10 cellular contexts compared by ENCODE assay signal in genomic region chr7:114819629-114820362, GRCh38.
DNase-seq lines count a peak whose midpoint lies in the region; ATAC-seq and TF ChIP-seq lines count a peak whose summit lies in the region.
"Had no signal": no experiment of that assay in that cellular context is flagged by ENCODE, and none has a peak within 500 bp of the region (broad histone marks: within the 10 kb centered on the region; RNA-seq: fewer than 3 reads in every experiment).

No MANE protein-coding gene starts in this region.

- peaks cover 47% of the 10 kb centered on the region for H3K4me1 Mint-ChIP-seq in WTC11
- H3K4me1 Mint-ChIP-seq: activated naive CD8-positive, alpha-beta T cell treated with anti-CD3 and anti-CD28 coated beads, Interleukin-2, amount 10 ng/mL, durations not matched to agents 7 days and 5 days had no signal

- H3K9me3 ChIP-seq in upper lobe of right lung: no peaks in the 10 kb centered on the region
- H3K9me3 ChIP-seq: stomach had no signal

- peaks cover 12% of the 10 kb centered on the region for H3K9me3 Mint-ChIP-seq in WTC11

- no peak overlapping the region for H3K27ac ChIP-seq in upper lobe of right lung

- POLR2A ChIA-PET in WTC11 (lab: Charles Lee): no interaction called here

- peak; percentile 87 for DNase-seq in HS-27A (ENCODE audit: low read depth)
- no peak for DNase-seq in WTC11 (ENCODE audit: low spot score)
- peak; percentile 22 for DNase-seq in glomerular endothelial cell (ENCODE audit: extremely low read depth, low read depth, low spot score)
- DNase-seq in upper lobe of right lung: no peak
- no peak for DNase-seq in DMS79 (lab: John Stamatoyannopoulos, UW)
- DNase-seq in activated CD4-positive, alpha-beta T cell treated with anti-CD3 and anti-CD28 coated beads for 48 hours: no peak
- no peak for DNase-seq in G401 (ENCODE audit: low spot score)
- DNase-seq: activated naive CD8-positive, alpha-beta T cell treated with anti-CD3 and anti-CD28 coated beads, Interleukin-2, amount 10 ng/mL, durations not matched to agents 7 days and 5 days; NCI-H1694 treated with DMSO at 0.1 percent for 48 hours; stomach had no signal

- H3K27ac Mint-ChIP-seq in WTC11: 0 out of 2 replicates have a peak overlapping the region, but pooled peaks have one; percentile 60
- H3K27ac Mint-ChIP-seq: activated naive CD8-positive, alpha-beta T cell treated with anti-CD3 and anti-CD28 coated beads, Interleukin-2, amount 10 ng/mL, durations not matched to agents 7 days and 5 days had no signal

- no peak overlapping the region for H3K4me3 Mint-ChIP-seq in WTC11
- H3K4me3 Mint-ChIP-seq: activated naive CD8-positive, alpha-beta T cell treated with anti-CD3 and anti-CD28 coated beads, Interleukin-2, amount 10 ng/mL, durations not matched to agents 7 days and 5 days had no signal

- no peaks in the 10 kb centered on the region for H3K36me3 Mint-ChIP-seq in WTC11
- H3K36me3 Mint-ChIP-seq: activated naive CD8-positive, alpha-beta T cell treated with anti-CD3 and anti-CD28 coated beads, Interleukin-2, amount 10 ng/mL, durations not matched to agents 7 days and 5 days had no signal

- CTCF ChIA-PET in WTC11 (lab: Charles Lee): no interaction called here

- H3K27me3 ChIP-seq in upper lobe of right lung: no peaks in the 10 kb centered on the region
- H3K27me3 ChIP-seq: stomach had no signal

- intact Hi-C loops in upper lobe of right lung (cut with DNase I): no loop called here

- no peak for ATAC-seq in WTC11
- peak; percentile 58 for ATAC-seq in upper lobe of right lung

- H3K4me3 ChIP-seq in upper lobe of right lung: no peak overlapping the region
- H3K4me3 ChIP-seq: stomach had no signal

- H3K36me3 ChIP-seq in upper lobe of right lung: no peaks in the 10 kb centered on the region
- H3K36me3 ChIP-seq: stomach had no signal

- peaks cover 12% of the 10 kb centered on the region for H3K4me1 ChIP-seq in upper lobe of right lung

- TF ChIP-seq CTCF in WTC11 (IDR thresholded peaks at IDR 0.05) (no peak), upper lobe of right lung (IDR thresholded peaks at IDR 0.05) (no peak)

- in situ Hi-C loops in G401 (cut with HindIII; ENCODE audit: low sequenced_read_pairs): no loop called here

- no peaks in the 10 kb centered on the region for H3K27me3 Mint-ChIP-seq in WTC11 (ENCODE audit: low read depth)

TF ChIP-seq in WTC11, 78 proteins besides CTCF, POLR2A, EP300 and RAD21:
- TF ChIP-seq FOXK1 (CRISPR knock-in tag; IDR thresholded peaks at IDR 0.05) (no peak), PRDM15 (CRISPR knock-in tag; IDR thresholded peaks at IDR 0.05) (peak; percentile 78), FOXJ3 (CRISPR knock-in tag; IDR thresholded peaks at IDR 0.05; ENCODE audit: borderline replicate concordance) (no peak), E2F4 (CRISPR knock-in tag; IDR thresholded peaks at IDR 0.05; ENCODE audit: borderline replicate concordance, low read depth) (no peak)

Comparison
In these comparisons a context has a peak if more than half of its experiments do, and no peak if none do; other contexts are left out.
1. DNase-seq: peak in HS-27A (single experiment) and glomerular endothelial cell (single experiment); none in WTC11 (single experiment), upper lobe of right lung (single experiment), DMS79 (single experiment), activated CD4-positive, alpha-beta T cell treated with anti-CD3 and anti-CD28 coated beads for 48 hours (single experiment) and G401 (single experiment).